ENCODE assay signal across 9 cellular contexts in the genomic region with DNA sequence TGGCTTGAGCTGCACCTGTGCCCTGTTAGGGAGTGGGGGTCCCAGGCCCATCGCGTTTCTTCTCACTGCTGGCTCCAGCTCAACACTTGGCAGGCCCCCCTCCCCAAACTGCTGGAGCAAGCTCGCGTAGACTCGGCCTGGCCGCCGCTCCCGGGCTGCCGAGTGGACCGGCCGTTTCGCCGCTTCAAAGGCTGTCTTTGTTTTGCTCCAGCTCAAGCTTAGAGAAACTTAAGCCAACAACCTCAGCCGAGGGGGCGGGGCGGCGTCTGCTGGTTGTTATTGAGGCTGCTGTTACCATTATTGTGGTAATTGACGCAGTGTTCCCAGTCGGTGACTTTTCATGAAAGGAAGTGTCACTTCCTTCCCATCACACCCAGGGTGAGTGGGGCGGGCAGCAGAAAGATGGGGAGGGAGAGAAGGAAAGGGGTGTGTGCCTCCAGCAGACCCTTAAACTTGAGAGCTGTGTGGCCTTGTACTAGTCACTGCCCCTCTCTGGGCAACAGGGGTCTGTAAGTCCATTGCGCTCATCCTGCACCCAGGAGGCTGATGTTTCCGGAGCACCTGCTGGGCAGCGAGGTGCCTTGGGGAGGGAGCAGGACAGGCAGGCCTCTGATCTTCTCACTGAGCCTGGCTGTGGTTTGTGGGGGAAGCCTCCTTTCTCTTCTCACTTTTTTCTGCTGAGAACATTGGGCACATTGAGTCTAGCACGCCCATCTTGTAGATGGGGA. TPM values are rescaled to one million over a fixed set of nuclear protein-coding genes. Genes with fewer than 3 reads are reported as not detected.
DNase-seq lines count a peak whose midpoint lies in the region; ATAC-seq and TF ChIP-seq lines count a peak whose summit lies in the region.
"Had no signal": no experiment of that assay in that cellular context is flagged by ENCODE, and none has a peak within 500 bp of the region (broad histone marks: within the 10 kb centered on the region; RNA-seq: fewer than 3 reads in every experiment).

No MANE protein-coding gene starts in this region.

- H2BK20ac ChIP-seq in H9 (ENCODE audit: low read depth, low read length, poor library complexity, severe bottlenecking): no peak overlapping the region

- H3K56ac ChIP-seq in H9 (ENCODE audit: insufficient read length, low read depth, low read length): no peak overlapping the region

- H4K20me1 ChIP-seq in H9 (ENCODE audit: control insufficient read depth, insufficient read depth, insufficient read length): no peaks in the 10 kb centered on the region

- H3K9ac ChIP-seq in H9 (ENCODE audit: extremely low read depth, insufficient read length, low read length): no peak overlapping the region

- H3K23ac ChIP-seq in H9 (ENCODE audit: insufficient read length, low read depth, low read length): no peak overlapping the region

- no peak overlapping the region for H3T11ph ChIP-seq in H9 (ENCODE audit: low read length)

- H3K79me1 ChIP-seq in H9 (ENCODE audit: insufficient read depth, low read depth, low read length, poor library complexity, severe bottlenecking): no peaks in the 10 kb centered on the region

- no peak for TF ChIP-seq CTCF in H9 (conservative IDR thresholded peaks at IDR 0.05)
- no peak for TF ChIP-seq CTCF in activated CD8-positive, alpha-beta T cell treated with anti-CD3 and anti-CD28 coated beads for 36 hours (IDR thresholded peaks at IDR 0.05)

- H3K4me2 ChIP-seq in H9 (ENCODE audit: insufficient read depth, insufficient read length, low read length): peak overlapping the region; percentile 83

- DNase-seq in H9 (peak; percentile 91), NCI-H1417 (lab: John Stamatoyannopoulos, UW) (no peak)
- DNase-seq in activated CD8-positive, alpha-beta T cell treated with anti-CD3 and anti-CD28 coated beads for 36 hours: peak; percentile 98
- peak; percentile 91 for DNase-seq in effector CD4-positive, alpha-beta T cell
- DNase-seq in stimulated activated CD8-positive, alpha-beta memory T cell treated with anti-CD3 and anti-CD28 coated beads, Interleukin-4, amount 100 ng/mL, for 1 hour (ENCODE audit: low read depth in 2 of 2, low spot score in 1 of 2): peak; percentile 69 to 78

- H4K8ac ChIP-seq in H9 (replicated peaks; ENCODE audit: insufficient read length, low read depth, low read length): no peak overlapping the region

- H3K36me3 Mint-ChIP-seq in H9 (ENCODE audit: insufficient read depth in 1 of 3, low read depth in 3 of 3): peaks cover 0 to 4% (median 0%) of the 10 kb centered on the region in 3 experiments; a peak in 2 of 7 replicates
- H3K36me3 Mint-ChIP-seq in activated CD8-positive, alpha-beta T cell treated with anti-CD3 and anti-CD28 coated beads for 36 hours (ENCODE audit: low read depth): peaks cover 47% of the 10 kb centered on the region

- H3K4me3 Mint-ChIP-seq in H9: peak overlapping the region; percentile 63 to 90
- peak overlapping the region; percentile 87 for H3K4me3 Mint-ChIP-seq in activated CD8-positive, alpha-beta T cell treated with anti-CD3 and anti-CD28 coated beads for 36 hours

- CTCF ChIA-PET in activated CD8-positive, alpha-beta T cell treated with anti-CD3 and anti-CD28 coated beads for 36 hours (lab: Charles Lee): interaction anchor here (0.6 to 3.6 kb wide), 11 partner anchors 10 to 131 kb away, joined by 3 to 42 read pairs (median 5); a partner anchor contains a TSS

- H3K4me1 Mint-ChIP-seq in H9: peaks cover 25 to 35% of the 10 kb centered on the region in 2 experiments
- peaks cover 49% of the 10 kb centered on the region for H3K4me1 Mint-ChIP-seq in activated CD8-positive, alpha-beta T cell treated with anti-CD3 and anti-CD28 coated beads for 36 hours (ENCODE audit: low read depth)

- intact Hi-C loops in activated CD8-positive, alpha-beta T cell treated with anti-CD3 and anti-CD28 coated beads for 36 hours (cut with micrococcal nuclease): loop anchor here (1.0 to 10.0 kb wide), 4 partner anchors 10 to 394 kb away; a partner anchor contains a TSS

- peak overlapping the region; percentile 13 for H3K18ac ChIP-seq in H9 (ENCODE audit: insufficient read length, low read depth, low read length)

- H3K14ac ChIP-seq in H9 (ENCODE audit: insufficient read depth, low read length): peak overlapping the region; percentile 33; the same call in 1 of the 2 replicates

- no CpG with 5 or more reads among the region's 24 CpGs for WGBS in H9 (ENCODE audit: extremely low coverage, insufficient read length, low lambda C conversion rate)

- H3K4me1 ChIP-seq in H9 (ENCODE audit: insufficient read depth, low read length) (no peaks in the 10 kb centered on the region; the same call in 1 of the 2 replicates), mononuclear cell (ENCODE audit: insufficient read depth, low read length) (peaks cover 76% of the 10 kb centered on the region)

- peak; percentile 43 for ATAC-seq in activated CD8-positive, alpha-beta T cell treated with anti-CD3 and anti-CD28 coated beads for 36 hours
- ATAC-seq in GM18505 (IDR thresholded peaks at IDR 0.05; ENCODE audit: unreplicated experiment) (no peak), GM19455 (IDR thresholded peaks at IDR 0.05; ENCODE audit: unreplicated experiment) (no peak)

- no peak overlapping the region for H4K5ac ChIP-seq in H9 (ENCODE audit: insufficient read length, low read depth, low read length)

- H3K9me3 ChIP-seq in H9 (ENCODE audit: control insufficient read depth, low read depth, low read length) (no peaks in the 10 kb centered on the region), mononuclear cell (ENCODE audit: low read depth, low read length) (no peaks in the 10 kb centered on the region)

- H3K9me3 Mint-ChIP-seq in H9: no peaks in the 10 kb centered on the region
- H3K9me3 Mint-ChIP-seq in activated CD8-positive, alpha-beta T cell treated with anti-CD3 and anti-CD28 coated beads for 36 hours: no peaks in the 10 kb centered on the region

- peak overlapping the region; percentile 81 for H3K4me3 ChIP-seq in mononuclear cell (ENCODE audit: low read length)

- no peak overlapping the region for H3K4ac ChIP-seq in H9 (ENCODE audit: low read depth, low read length)

- no peak overlapping the region for H2BK15ac ChIP-seq in H9 (ENCODE audit: low read depth, low read length)

- no peaks in the 10 kb centered on the region for H3K79me2 ChIP-seq in H9 (ENCODE audit: insufficient read depth, low read length)

- no peak overlapping the region for H2BK120ac ChIP-seq in H9 (ENCODE audit: low read depth, low read length, poor library complexity, severe bottlenecking)

- no peak overlapping the region for H2AK5ac ChIP-seq in H9 (ENCODE audit: insufficient read length, low read length)

- TF ChIP-seq POLR2A in GM18505 (IDR thresholded peaks at IDR 0.05; ENCODE audit: borderline replicate concordance, extremely low read depth, insufficient read depth, insufficient read length): no peak

- peaks cover 69% of the 10 kb centered on the region for H3K27me3 Mint-ChIP-seq in H9 (ENCODE audit: low read depth)
- H3K27me3 Mint-ChIP-seq in activated CD8-positive, alpha-beta T cell treated with anti-CD3 and anti-CD28 coated beads for 36 hours: no peaks in the 10 kb centered on the region

- no peak overlapping the region for H2BK12ac ChIP-seq in H9 (ENCODE audit: insufficient read length, low read depth, low read length)

- H2BK5ac ChIP-seq in H9 (ENCODE audit: insufficient read length, low read length): no peak overlapping the region

- H2AFZ ChIP-seq in H9 (ENCODE audit: low read length): no peak overlapping the region

- peaks cover 19% of the 10 kb centered on the region for H3K23me2 ChIP-seq in H9 (ENCODE audit: insufficient read length, low read depth, low read length, poor library complexity, severe bottlenecking)

- POLR2A ChIA-PET in activated CD8-positive, alpha-beta T cell treated with anti-CD3 and anti-CD28 coated beads for 36 hours (lab: Charles Lee): interaction anchor here (0.6 to 23.0 kb wide), 13 partner anchors 7 to 279 kb away, joined by 3 to 438 read pairs (median 3); a partner anchor contains a TSS

- H3K27me3 ChIP-seq in H9 (ENCODE audit: insufficient read depth, low read length): peaks cover 12% of the 10 kb centered on the region; the same call in 1 of the 2 replicates
- no peaks in the 10 kb centered on the region for H3K27me3 ChIP-seq in mononuclear cell (ENCODE audit: insufficient read depth, low read length)

- no peak overlapping the region for H3K27ac ChIP-seq in H9 (ENCODE audit: insufficient read length, low read depth, low read length)

- peak overlapping the region in 2 of 3 experiments; percentile 77 to 89; a peak in 2 of 7 replicates for H3K27ac Mint-ChIP-seq in H9
- H3K27ac Mint-ChIP-seq in activated CD8-positive, alpha-beta T cell treated with anti-CD3 and anti-CD28 coated beads for 36 hours: peak overlapping the region; percentile 97

- no peak overlapping the region for H4K91ac ChIP-seq in H9 (ENCODE audit: insufficient read length, low read depth, low read length)

RNA-seq across cellular contexts. Expression of a gene that starts 2.1 kb away (rescaled TPM):
- total RNA-seq in H9 (2021) (3.8 and 4.5 TPM in 2 replicates), mononuclear cell (191 TPM)
- total RNA-seq in activated CD8-positive, alpha-beta T cell treated with anti-CD3 and anti-CD28 coated beads for 36 hours: 10 to 100 TPM; 61.5 to 64.3 TPM

RNA-seq across cellular contexts. Expression of a gene that starts 33.5 kb away (rescaled TPM):
- total RNA-seq in H9 (2021): not detected in 2 replicates
- total RNA-seq in activated CD8-positive, alpha-beta T cell treated with anti-CD3 and anti-CD28 coated beads for 36 hours: under 1 TPM in 1 of 2 experiments, not detected in 1; 0.25 TPM
- total RNA-seq in mononuclear cell: 0.52 TPM
- total RNA-seq: SK-MEL-5 had no signal

Comparison
In these comparisons a context has a peak if more than half of its experiments do, and no peak if none do; other contexts are left out.
1. DNase-seq: peak in H9 (single experiment), activated CD8-positive, alpha-beta T cell treated with anti-CD3 and anti-CD28 coated beads for 36 hours (single experiment), effector CD4-positive, alpha-beta T cell (single experiment) and stimulated activated CD8-positive, alpha-beta memory T cell treated with anti-CD3 and anti-CD28 coated beads, Interleukin-4, amount 100 ng/mL, for 1 hour (2 of 2); none in NCI-H1417 (0 of 3).
2. RNA of a gene that starts 2.1 kb away (total RNA-seq): 191 TPM in mononuclear cell (single experiment) and 61.5 to 64.3 TPM in activated CD8-positive, alpha-beta T cell treated with anti-CD3 and anti-CD28 coated beads for 36 hours; 3.8 to 4.5 TPM in H9; every median in the first group is over 10 times any median in the second.